Comparison of ENCODE assay signal across 10 cellular contexts in genomic region chr5:150107909-150108447, GRCh38.
A peak's percentile ranks its signal among the peaks of the same experiment; 100 is the strongest.
DNase-seq lines count a peak whose midpoint lies in the region; TF ChIP-seq lines count a peak whose summit lies in the region.
"Had no signal": no experiment of that assay in that cellular context is flagged by ENCODE, and none has a peak within 500 bp of the region (broad histone marks: within the 10 kb centered on the region; RNA-seq: fewer than 3 reads in every experiment).

No MANE protein-coding gene starts in this region.

- H3K27ac ChIP-seq in WERI-Rb-1 = no peak overlapping the region
- H3K27ac ChIP-seq: C4-2B, RWPE1 had no signal

- no peaks in the 10 kb centered on the region for H3K9me3 ChIP-seq in WERI-Rb-1 (ENCODE audit: severe bottlenecking)

- H3K27me3 ChIP-seq in WERI-Rb-1 (ENCODE audit: insufficient read depth, low read depth, severe bottlenecking) = no peaks in the 10 kb centered on the region

- DNase-seq in Ammon's horn (ENCODE audit: low spot score) (peak; percentile 1), NCI-H226 (peak; percentile 62), fibroblast of mammary gland (ENCODE audit: low read depth) (peak; percentile 68), non-pigmented ciliary epithelial cell (ENCODE audit: low read depth) (peak; percentile 40), WERI-Rb-1 (no peak), HUDEP-2 (lab: John Stamatoyannopoulos, UW; ENCODE audit: unreplicated experiment in 76 of 76) (no peak), T-helper 1 cell (no peak)
- DNase-seq in activated CD4-positive, alpha-beta T cell treated with anti-CD3 and anti-CD28 coated beads for 1 hour = no peak

- TF ChIP-seq CTCF in fibroblast of mammary gland (conservative IDR thresholded peaks at IDR 0.05; ENCODE audit: control insufficient read depth, insufficient read depth, low read depth, low read length) = no peak
- TF ChIP-seq CTCF in WERI-Rb-1 (IDR thresholded peaks at IDR 0.05; ENCODE audit: low read depth, low read length) = no peak

- no peaks in the 10 kb centered on the region for H3K36me3 ChIP-seq in WERI-Rb-1

- H3K4me3 ChIP-seq in fibroblast of mammary gland (ENCODE audit: control insufficient read depth, low read depth, low read length) (no peak overlapping the region), WERI-Rb-1 (ENCODE audit: low read depth, low read length) (no peak overlapping the region)

Comparison
In these comparisons a context has a peak if more than half of its experiments do, and no peak if none do; other contexts are left out.
1. DNase-seq: peak in Ammon's horn (single experiment), NCI-H226 (single experiment), fibroblast of mammary gland (single experiment) and non-pigmented ciliary epithelial cell (single experiment); none in activated CD4-positive, alpha-beta T cell treated with anti-CD3 and anti-CD28 coated beads for 1 hour (single experiment), WERI-Rb-1 (single experiment), HUDEP-2 (0 of 76) and T-helper 1 cell (0 of 5).